ENCODE assay signal across 9 cellular contexts in genomic region chr12:121748571-121749265, GRCh38. TPM values are rescaled to one million over a fixed set of nuclear protein-coding genes. Genes with fewer than 3 reads are reported as not detected.
DNase-seq lines count a peak whose midpoint lies in the region; ATAC-seq and TF ChIP-seq lines count a peak whose summit lies in the region.
"Had no signal": no experiment of that assay in that cellular context is flagged by ENCODE, and none has a peak within 500 bp of the region (broad histone marks: within the 10 kb centered on the region; RNA-seq: fewer than 3 reads in every experiment).

No MANE protein-coding gene starts in this region.

- POLR2A ChIA-PET in CD4-positive, alpha-beta T cell (lab: Charles Lee): no interaction called here
- POLR2A ChIA-PET in activated CD4-positive, alpha-beta memory T cell treated with anti-CD3 and anti-CD28 coated beads for 36 hours (lab: Charles Lee): interaction anchor here (0.5 to 0.7 kb wide), 2 partner anchors 37 to 91 kb away, joined by 3 read pairs; no protein-coding TSS in a partner anchor

- peak in 2 of 10 experiments; percentile 4 to 5 for DNase-seq in CD4-positive, alpha-beta T cell
- DNase-seq in HK-2 (ENCODE audit: unreplicated experiment): peak; percentile 87
- DNase-seq in activated CD4-positive, alpha-beta memory T cell treated with anti-CD3 and anti-CD28 coated beads for 36 hours: peak; percentile 39
- DNase-seq in left cardiac atrium: peak; percentile 62
- peak; percentile 40 for DNase-seq in stromal cell of bone marrow (ENCODE audit: low read depth)
- DNase-seq in NCI-H1930 (lab: John Stamatoyannopoulos, UW): no peak
- DNase-seq in prostate gland (ENCODE audit: low spot score): no peak

- no peak for TF ChIP-seq POLR2A in prostate gland (IDR thresholded peaks at IDR 0.05)

- intact Hi-C loops in CD4-positive, alpha-beta T cell (cut with DNase I, micrococcal nuclease): no loop called here
- intact Hi-C loops in activated CD4-positive, alpha-beta memory T cell treated with anti-CD3 and anti-CD28 coated beads for 36 hours (cut with micrococcal nuclease): no loop called here
- intact Hi-C loops in left cardiac atrium (cut with DNase I) (no loop called here), prostate gland (cut with DNase I) (no loop called here)

- TF ChIP-seq CTCF in CD4-positive, alpha-beta T cell (IDR thresholded peaks at IDR 0.05): no peak
- TF ChIP-seq CTCF in prostate gland (IDR thresholded peaks at IDR 0.05): no peak

- no peaks in the 10 kb centered on the region for H3K9me3 ChIP-seq in CD4-positive, alpha-beta T cell (ENCODE audit: control insufficient read depth, low read length)
- no peaks in the 10 kb centered on the region for H3K9me3 ChIP-seq in prostate gland

- no peak overlapping the region for H3K4me3 ChIP-seq in prostate gland

- H3K27me3 ChIP-seq in CD4-positive, alpha-beta T cell (ENCODE audit: control insufficient read depth, insufficient read depth, low read length): no peaks in the 10 kb centered on the region
- H3K27me3 ChIP-seq in prostate gland (replicated peaks; ENCODE audit: insufficient read depth): no peaks in the 10 kb centered on the region

- no peaks in the 10 kb centered on the region for H3K9me3 Mint-ChIP-seq in CD4-positive, alpha-beta T cell
- H3K9me3 Mint-ChIP-seq in activated CD4-positive, alpha-beta memory T cell treated with anti-CD3 and anti-CD28 coated beads for 36 hours: no peaks in the 10 kb centered on the region
- H3K9me3 Mint-ChIP-seq: immature natural killer cell had no signal

- H3K36me3 Mint-ChIP-seq in CD4-positive, alpha-beta T cell (ENCODE audit: low read depth): peaks cover 6% of the 10 kb centered on the region
- peaks cover 7% of the 10 kb centered on the region for H3K36me3 Mint-ChIP-seq in activated CD4-positive, alpha-beta memory T cell treated with anti-CD3 and anti-CD28 coated beads for 36 hours

- no peak overlapping the region for H3K4me3 Mint-ChIP-seq in CD4-positive, alpha-beta T cell
- no peak overlapping the region for H3K4me3 Mint-ChIP-seq in activated CD4-positive, alpha-beta memory T cell treated with anti-CD3 and anti-CD28 coated beads for 36 hours
- H3K4me3 Mint-ChIP-seq: immature natural killer cell had no signal

- H3K27me3 Mint-ChIP-seq in CD4-positive, alpha-beta T cell: no peaks in the 10 kb centered on the region
- no peaks in the 10 kb centered on the region for H3K27me3 Mint-ChIP-seq in activated CD4-positive, alpha-beta memory T cell treated with anti-CD3 and anti-CD28 coated beads for 36 hours

- H3K4me1 ChIP-seq in prostate gland (replicated peaks): no peaks in the 10 kb centered on the region

- no peaks in the 10 kb centered on the region for H3K36me3 ChIP-seq in prostate gland

- no peak overlapping the region for H3K27ac ChIP-seq in CD4-positive, alpha-beta T cell (ENCODE audit: low read depth, low read length)
- H3K27ac ChIP-seq in prostate gland: no peak overlapping the region

- 46% methylated on average over 17 of the region's 17 CpGs for WGBS in prostate gland

- peak overlapping the region; percentile 78 for H3K27ac Mint-ChIP-seq in CD4-positive, alpha-beta T cell
- H3K27ac Mint-ChIP-seq in activated CD4-positive, alpha-beta memory T cell treated with anti-CD3 and anti-CD28 coated beads for 36 hours: no peak overlapping the region

- CTCF ChIA-PET in CD4-positive, alpha-beta T cell (lab: Charles Lee): no interaction called here
- CTCF ChIA-PET in activated CD4-positive, alpha-beta memory T cell treated with anti-CD3 and anti-CD28 coated beads for 36 hours (lab: Charles Lee): no interaction called here

- H3K4me1 Mint-ChIP-seq in CD4-positive, alpha-beta T cell (ENCODE audit: low read depth): peaks cover 8% of the 10 kb centered on the region
- H3K4me1 Mint-ChIP-seq in activated CD4-positive, alpha-beta memory T cell treated with anti-CD3 and anti-CD28 coated beads for 36 hours (ENCODE audit: low read depth): peaks cover 3% of the 10 kb centered on the region

- peak; percentile 86 for ATAC-seq in CD4-positive, alpha-beta T cell (ENCODE audit: poor library complexity)
- peak; percentile 43 to 94 for ATAC-seq in left cardiac atrium
- no peak for ATAC-seq in HG03139 (IDR thresholded peaks at IDR 0.05; ENCODE audit: unreplicated experiment)

RNA-seq across cellular contexts. Expression of gene TMEM120B, which starts 36.2 kb away (rescaled TPM):
- total RNA-seq in CD4-positive, alpha-beta T cell: 1 to 10 TPM; 7.3 to 7.7 TPM
- total RNA-seq in activated CD4-positive, alpha-beta memory T cell treated with anti-CD3 and anti-CD28 coated beads for 36 hours: 1 to 10 TPM; 8.8 to 9.5 TPM
- 10 to 100 TPM in 1 of 2 donors, 1 to 10 TPM in 1; 8.5 to 10.2 TPM for total RNA-seq in left cardiac atrium
- total RNA-seq in prostate gland: 10 to 100 TPM in 1 of 2 donors, 1 to 10 TPM in 1; 9.5 to 12.2 TPM

RNA-seq across cellular contexts. Expression of gene RHOF, which starts 44.8 kb away (rescaled TPM):
- 100 to 1,000 TPM; 155 to 164 TPM for total RNA-seq in CD4-positive, alpha-beta T cell
- 100 to 1,000 TPM; 136 to 141 TPM for total RNA-seq in activated CD4-positive, alpha-beta memory T cell treated with anti-CD3 and anti-CD28 coated beads for 36 hours
- total RNA-seq in left cardiac atrium (10 to 100 TPM; 14.7 to 25.1 TPM), prostate gland (10 to 100 TPM in 1 of 2 donors, 1 to 10 TPM in 1; 9.5 to 23.5 TPM)

RNA-seq across cellular contexts. Expression of gene SETD1B, which starts 55.1 kb away (rescaled TPM):
- 100 to 1,000 TPM; 146 to 151 TPM for total RNA-seq in CD4-positive, alpha-beta T cell
- total RNA-seq in activated CD4-positive, alpha-beta memory T cell treated with anti-CD3 and anti-CD28 coated beads for 36 hours: 10 to 100 TPM; 14.1 to 15.2 TPM
- total RNA-seq in left cardiac atrium (10 to 100 TPM in 1 of 2 donors, 1 to 10 TPM in 1; 9.3 to 11.9 TPM), prostate gland (10 to 100 TPM; 19.2 to 27.5 TPM)

Comparison
In these comparisons a context has a peak if more than half of its experiments do, and no peak if none do; other contexts are left out.
1. DNase-seq: peak in HK-2 (single experiment), activated CD4-positive, alpha-beta memory T cell treated with anti-CD3 and anti-CD28 coated beads for 36 hours (single experiment), left cardiac atrium (single experiment) and stromal cell of bone marrow (single experiment); none in NCI-H1930 (0 of 2) and prostate gland (single experiment).
2. RNA of gene RHOF, which starts 44.8 kb away (total RNA-seq): 155 to 164 TPM in CD4-positive, alpha-beta T cell and 136 to 141 TPM in activated CD4-positive, alpha-beta memory T cell treated with anti-CD3 and anti-CD28 coated beads for 36 hours; 14.7 to 25.1 TPM in left cardiac atrium and 9.5 to 23.5 TPM in prostate gland; every median in the first group is over 4 times any median in the second.
3. RNA of gene SETD1B, which starts 55.1 kb away (total RNA-seq): 146 to 151 TPM in CD4-positive, alpha-beta T cell; 19.2 to 27.5 TPM in prostate gland, 14.1 to 15.2 TPM in activated CD4-positive, alpha-beta memory T cell treated with anti-CD3 and anti-CD28 coated beads for 36 hours and 9.3 to 11.9 TPM in left cardiac atrium; every median in the first group is over 4 times any median in the second.